8 cellular contexts compared by ENCODE assay signal in genomic region chr17:36072431-36073121, GRCh38. TPM values are rescaled to one million over a fixed set of nuclear protein-coding genes. Genes with fewer than 3 reads are reported as not detected.
DNase-seq lines count a peak whose midpoint lies in the region; ATAC-seq and TF ChIP-seq lines count a peak whose summit lies in the region.

No MANE protein-coding gene starts in this region.

- H3K4me3 ChIP-seq in body of pancreas = no peak overlapping the region

- no peaks in the 10 kb centered on the region for H3K4me1 ChIP-seq in body of pancreas

- peaks cover 27% of the 10 kb centered on the region for H3K27me3 Mint-ChIP-seq in T-helper 2 cell treated with Interferon-gamma antibody and Interleukin-4, amounts not matched to agents 5 μg/mL and 100 μg/mL, for 36 hours (ENCODE audit: low read depth)

- H3K9me3 Mint-ChIP-seq in T-helper 2 cell treated with Interferon-gamma antibody and Interleukin-4, amounts not matched to agents 5 μg/mL and 100 μg/mL, for 36 hours = no peaks in the 10 kb centered on the region

- peak; percentile 55 to 74 (median 66) for TF ChIP-seq CTCF in body of pancreas (IDR thresholded peaks at IDR 0.05)

- TF ChIP-seq POLR2A in body of pancreas (IDR thresholded peaks at IDR 0.05) = no peak

- peaks cover 9% of the 10 kb centered on the region for H3K4me1 Mint-ChIP-seq in T-helper 2 cell treated with Interferon-gamma antibody and Interleukin-4, amounts not matched to agents 5 μg/mL and 100 μg/mL, for 36 hours (ENCODE audit: low read depth)

- WGBS in body of pancreas, 2 donors = 23 to 24% methylated on average over 12 of the region's 12 CpGs

- H3K36me3 ChIP-seq in body of pancreas (replicated peaks in 1 of 2; ENCODE audit: insufficient read depth in 1 of 2, low read depth in 2 of 2) = no peaks in the 10 kb centered on the region

- no peak overlapping the region for H3K27ac ChIP-seq in body of pancreas

- H3K9me3 ChIP-seq in body of pancreas = no peaks in the 10 kb centered on the region

- H3K36me3 Mint-ChIP-seq in T-helper 2 cell treated with Interferon-gamma antibody and Interleukin-4, amounts not matched to agents 5 μg/mL and 100 μg/mL, for 36 hours (ENCODE audit: low read depth) = no peaks in the 10 kb centered on the region

- intact Hi-C loops in body of pancreas (cut with DNase I) = no loop called here

- H3K27ac Mint-ChIP-seq in T-helper 2 cell treated with Interferon-gamma antibody and Interleukin-4, amounts not matched to agents 5 μg/mL and 100 μg/mL, for 36 hours = no peak overlapping the region

- no peak overlapping the region for H3K4me3 Mint-ChIP-seq in T-helper 2 cell treated with Interferon-gamma antibody and Interleukin-4, amounts not matched to agents 5 μg/mL and 100 μg/mL, for 36 hours

- ATAC-seq in HG03571 (IDR thresholded peaks at IDR 0.05; ENCODE audit: unreplicated experiment) (peak; percentile 57), body of pancreas (peak; percentile 47)

- DNase-seq in NCI-H1417 (lab: John Stamatoyannopoulos, UW) = peak in 2 of 3 experiments; percentile 31 to 40
- DNase-seq in NCI-H1417 treated with DMSO at 0.1 percent for 48 hours (lab: John Stamatoyannopoulos, UW) = no peak
- peak; percentile 78 for DNase-seq in T-helper 2 cell treated with Interferon-gamma antibody and Interleukin-4, amounts not matched to agents 5 μg/mL and 100 μg/mL, for 36 hours (ENCODE audit: low spot score)
- peak; percentile 49 to 67 (median 58) for DNase-seq in body of pancreas
- peak; percentile 43 for DNase-seq in kidney tubule cell (ENCODE audit: low spot score)
- peak; percentile 53 for DNase-seq in stimulated activated CD8-positive, alpha-beta memory T cell treated with anti-CD3 and anti-CD28 coated beads, Interleukin-12 subunit alpha, Interleukin-12 subunit beta, amount 100 ng/mL, for 4 hours (ENCODE audit: low read depth)
- DNase-seq in mesenteric fat pad (ENCODE audit: low spot score) = no peak

- H3K27me3 ChIP-seq in body of pancreas = no peaks in the 10 kb centered on the region

RNA-seq across cellular contexts. Expression of gene CCL18, which starts 8.5 kb away (rescaled TPM):
- total RNA-seq in body of pancreas = not detected
- total RNA-seq in mesenteric fat pad = 51.9 TPM

RNA-seq across cellular contexts. Expression of gene CCL3, which starts 17.4 kb away (rescaled TPM):
- not detected for total RNA-seq in body of pancreas
- total RNA-seq in mesenteric fat pad = 33.7 TPM

RNA-seq across cellular contexts. Expression of gene CCL4, which starts 31.1 kb away (rescaled TPM):
- not detected for total RNA-seq in body of pancreas
- 25.3 TPM for total RNA-seq in mesenteric fat pad

RNA-seq across cellular contexts. Expression of gene CCL23, which starts 54.8 kb away (rescaled TPM):
- total RNA-seq in body of pancreas (1 to 10 TPM in 1 of 2 donors, not detected in 1; 2.6 TPM), mesenteric fat pad (5.2 TPM)

Comparison
In these comparisons a context has a peak if more than half of its experiments do, and no peak if none do; other contexts are left out.
1. DNase-seq: peak in NCI-H1417 (2 of 3), T-helper 2 cell treated with Interferon-gamma antibody and Interleukin-4, amounts not matched to agents 5 μg/mL and 100 μg/mL, for 36 hours (single experiment), body of pancreas (4 of 4), kidney tubule cell (single experiment) and stimulated activated CD8-positive, alpha-beta memory T cell treated with anti-CD3 and anti-CD28 coated beads, Interleukin-12 subunit alpha, Interleukin-12 subunit beta, amount 100 ng/mL, for 4 hours (single experiment); none in NCI-H1417 treated with DMSO at 0.1 percent for 48 hours (single experiment) and mesenteric fat pad (single experiment).
2. RNA of gene CCL18, which starts 8.5 kb away (total RNA-seq): 51.9 TPM in mesenteric fat pad (single experiment); not detected in body of pancreas; every median in the first group is over 10 times any median in the second.
3. RNA of gene CCL3, which starts 17.4 kb away (total RNA-seq): 33.7 TPM in mesenteric fat pad (single experiment); not detected in body of pancreas; every median in the first group is over 10 times any median in the second.
4. RNA of gene CCL4, which starts 31.1 kb away (total RNA-seq): 25.3 TPM in mesenteric fat pad (single experiment); not detected in body of pancreas; every median in the first group is over 10 times any median in the second.